ENCODE assay signal across 22 cellular contexts in genomic region chr18:6001867-6002266, GRCh38.
"Had no signal": no experiment of that assay in that cellular context is flagged by ENCODE, and none has a peak within 500 bp of the region (broad histone marks: within the 10 kb centered on the region; RNA-seq: fewer than 3 reads in every experiment).

No MANE protein-coding gene starts in this region.

- H3K4me3 ChIP-seq: coronary artery, esophagus squamous epithelium, lower lobe of right lung, prostate gland, sigmoid colon, stomach, testis, tibial artery had no signal

- H3K27me3 ChIP-seq: esophagus squamous epithelium, sigmoid colon, stomach, testis, tibial artery had no signal

- H3K9me3 ChIP-seq: esophagus squamous epithelium, prostate gland, sigmoid colon, testis, tibial artery had no signal

- H3K27ac ChIP-seq: coronary artery, esophagus squamous epithelium, lower lobe of right lung, prostate gland, sigmoid colon, stomach, testis, tibial artery had no signal

- H3K4me1 ChIP-seq: esophagus squamous epithelium, lower lobe of right lung, prostate gland, sigmoid colon, stomach, testis, tibial artery had no signal

- H3K36me3 ChIP-seq: esophagus squamous epithelium, lower lobe of right lung, prostate gland, sigmoid colon, stomach, tibial artery had no signal

- ATAC-seq: effector memory CD8-positive, alpha-beta T cell; left ventricle myocardium superior; lower lobe of right lung; naive thymus-derived CD8-positive, alpha-beta T cell; right cardiac atrium; stimulated activated effector memory CD8-positive, alpha-beta T cell treated with anti-CD3 and anti-CD28 coated beads, Interleukin-12 subunit alpha, Interleukin-12 subunit beta, amount 100 ng/mL, for 72 hours had no signal

- DNase-seq: dermis blood vessel endothelial cell; effector memory CD8-positive, alpha-beta T cell; erythroblast; esophagus squamous epithelium; hypothalamus; immature natural killer cell; left ventricle myocardium superior; lower lobe of right lung; naive thymus-derived CD8-positive, alpha-beta T cell; nephron progenitor cell; nucleus accumbens; right cardiac atrium; sigmoid colon; stimulated activated CD4-positive, alpha-beta T cell treated with anti-CD3 and anti-CD28 coated beads, Interleukin-2, amount 100 ng/mL, for 24 hours; stimulated activated CD4-positive, alpha-beta T cell treated with anti-CD3 and anti-CD28 coated beads, Interleukin-4, amount 100 ng/mL, for 24 hours; stimulated activated naive CD4-positive, alpha-beta T cell treated with Interleukin-2 at 50 U/mL for 16 hours; stomach; testis; tibial artery had no signal
